8 cellular contexts compared by ENCODE assay signal in genomic region chr16:1331712-1332617, GRCh38. TPM values are rescaled to one million over a fixed set of nuclear protein-coding genes. Genes with fewer than 3 reads are reported as not detected.
DNase-seq lines count a peak whose midpoint lies in the region; ATAC-seq and TF ChIP-seq lines count a peak whose summit lies in the region.

No MANE protein-coding gene starts in this region.

- H3K36me3 ChIP-seq in liver (ENCODE audit: control insufficient read depth in 4 of 4, insufficient read depth in 3 of 4, low read depth in 1 of 4, low read length in 3 of 4) = no peaks in the 10 kb centered on the region
- no peaks in the 10 kb centered on the region for H3K36me3 ChIP-seq in transverse colon

- H3K4me1 Mint-ChIP-seq in dendritic cell treated with granulocyte-macrophage colony-stimulating factor and Interleukin-4, amounts not matched to agents 40 ng/mL and 50 ng/mL, for 4 days (ENCODE audit: low read depth) = peaks cover 22% of the 10 kb centered on the region

- H3K27me3 ChIP-seq in liver (ENCODE audit: control insufficient read depth in 4 of 4, insufficient read depth in 4 of 4, low read length in 3 of 4) (peaks cover 0 to 2% (median 0%) of the 10 kb centered on the region in 4 donors), transverse colon (peaks cover 60% of the 10 kb centered on the region)

- peak; percentile 57 for DNase-seq in NK-92 treated with Interleukin-12 subunit alpha and Interleukin-12 subunit beta, amount 100 ng/mL, for 24 hours (lab: John Stamatoyannopoulos, UW)
- DNase-seq in NK-92 (lab: John Stamatoyannopoulos, UW; ENCODE audit: unreplicated experiment) (no peak), HT-29 (ENCODE audit: low spot score) (peak; percentile 98), SHP77 treated with DMSO at 0.1 percent for 48 hours (lab: John Stamatoyannopoulos, UW) (peak; percentile 58), transverse colon (peak; percentile 88)

- H3K9me3 Mint-ChIP-seq in dendritic cell treated with granulocyte-macrophage colony-stimulating factor and Interleukin-4, amounts not matched to agents 40 ng/mL and 50 ng/mL, for 4 days = no peaks in the 10 kb centered on the region

- no peak overlapping the region for H3K27ac Mint-ChIP-seq in dendritic cell treated with granulocyte-macrophage colony-stimulating factor and Interleukin-4, amounts not matched to agents 40 ng/mL and 50 ng/mL, for 4 days

- no peak for TF ChIP-seq EP300 in transverse colon (IDR thresholded peaks at IDR 0.05; ENCODE audit: low read depth)

- peak; percentile 33 for TF ChIP-seq POLR2A in transverse colon (IDR thresholded peaks at IDR 0.05)

- no peak for TF ChIP-seq RAD21 in liver (IDR thresholded peaks at IDR 0.05)

- in situ Hi-C loops in transverse colon (cut with MboI; ENCODE audit: low pct_ligation_motif_present in 1 of 4, low pct_unique_long_range_greater_than_20kb in 1 of 4, low sequenced_read_pairs in 3 of 4) = no loop called here

- peaks cover 62% of the 10 kb centered on the region for H3K27me3 Mint-ChIP-seq in dendritic cell treated with granulocyte-macrophage colony-stimulating factor and Interleukin-4, amounts not matched to agents 40 ng/mL and 50 ng/mL, for 4 days

- peaks cover 6 to 15% (median 11%) of the 10 kb centered on the region in 4 donors for H3K4me1 ChIP-seq in liver (ENCODE audit: control insufficient read depth in 4 of 4, insufficient read depth in 4 of 4, low read length in 3 of 4)
- peaks cover 8 to 34% (median 34%) of the 10 kb centered on the region in 4 donors for H3K4me1 ChIP-seq in transverse colon

- H3K4me3 ChIP-seq in liver (ENCODE audit: low read depth in 1 of 3, low read length in 3 of 3) = peak overlapping the region in 2 of 3 donors; percentile 10 to 16
- peak overlapping the region in 3 of 4 donors; percentile 4 to 49 (median 9) for H3K4me3 ChIP-seq in transverse colon

- peak overlapping the region; percentile 7 to 25 for H3K27ac ChIP-seq in liver (ENCODE audit: low read depth in 1 of 2, low read length in 2 of 2)
- peak overlapping the region; percentile 45 to 70 (median 59) for H3K27ac ChIP-seq in transverse colon

- peak overlapping the region; percentile 52 for H3K4me3 Mint-ChIP-seq in dendritic cell treated with granulocyte-macrophage colony-stimulating factor and Interleukin-4, amounts not matched to agents 40 ng/mL and 50 ng/mL, for 4 days

- intact Hi-C loops in dendritic cell treated with granulocyte-macrophage colony-stimulating factor and Interleukin-4, amounts not matched to agents 40 ng/mL and 50 ng/mL, for 4 days (cut with micrococcal nuclease) = no loop called here
- intact Hi-C loops in transverse colon (cut with DNase I; ENCODE audit: low total_unique reads) = no loop called here

- peaks cover 0 to 3% (median 0%) of the 10 kb centered on the region in 4 donors for H3K9me3 ChIP-seq in liver (ENCODE audit: control insufficient read depth in 4 of 4, low read length in 3 of 4)
- H3K9me3 ChIP-seq in transverse colon = no peaks in the 10 kb centered on the region

- TF ChIP-seq CTCF in liver (IDR thresholded peaks at IDR 0.05; ENCODE audit: low read depth, low read length, missing input control) (no peak), transverse colon (IDR thresholded peaks at IDR 0.05) (no peak)

- WGBS in liver = 8% methylated on average over 34 of the region's 34 CpGs
- WGBS in transverse colon (ENCODE audit: low coverage in 1 of 2), 2 donors = 0 to 5% methylated on average over 2 to 33 of the region's 34 CpGs

- H3K36me3 Mint-ChIP-seq in dendritic cell treated with granulocyte-macrophage colony-stimulating factor and Interleukin-4, amounts not matched to agents 40 ng/mL and 50 ng/mL, for 4 days (ENCODE audit: low read depth) = no peaks in the 10 kb centered on the region

- no peak for ATAC-seq in GM18868 (IDR thresholded peaks at IDR 0.05; ENCODE audit: unreplicated experiment)

- peak overlapping the region in 1 of 2 donors; percentile 8 for H3K9ac ChIP-seq in liver (ENCODE audit: low read depth in 1 of 2, low read length in 2 of 2)

TF ChIP-seq in liver, 16 proteins besides CTCF, POLR2A, EP300 and RAD21:
- TF ChIP-seq ZBTB33 (IDR thresholded peaks at IDR 0.05) (no peak), YY1 (IDR thresholded peaks at IDR 0.05) (no peak), REST (IDR thresholded peaks at IDR 0.05) (no peak), HNF4A (conservative IDR thresholded peaks at IDR 0.05) (peak in 1 of 2 donors; percentile 50), GABPA (IDR thresholded peaks at IDR 0.05 in 1 of 2, conservative IDR thresholded peaks at IDR 0.05 in 1 of 2) (no peak), RXRA (IDR thresholded peaks at IDR 0.05) (no peak), SP1 (IDR thresholded peaks at IDR 0.05) (peak; percentile 41)
- TF ChIP-seq, protein P1, sequence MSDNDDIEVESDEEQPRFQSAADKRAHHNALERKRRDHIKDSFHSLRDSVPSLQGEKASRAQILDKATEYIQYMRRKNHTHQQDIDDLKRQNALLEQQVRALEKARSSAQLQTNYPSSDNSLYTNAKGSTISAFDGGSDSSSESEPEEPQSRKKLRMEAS (IDR thresholded peaks at IDR 0.05) = no peak

RNA-seq across cellular contexts. Expression of gene BAIAP3, which starts 1.5 kb away (rescaled TPM):
- 8.2 and 14.1 TPM in 2 replicates for total RNA-seq in HT-29 (2014; rRNA removed; shearing (Covaris generic))
- total RNA-seq in liver = 1 to 10 TPM; 2.3 to 2.8 TPM
- polyA plus RNA-seq in liver = 1 to 10 TPM; 1.6 to 3.8 TPM
- total RNA-seq in transverse colon = 100 to 1,000 TPM in 1 of 4 donors, 10 to 100 TPM in 1, 1 to 10 TPM in 2; 7.3 to 190 (median 11.4) TPM

RNA-seq across cellular contexts. Expression of gene TSR3, which starts 19.7 kb away (rescaled TPM):
- total RNA-seq in HT-29 (2014; rRNA removed; shearing (Covaris generic)) = 155 and 181 TPM in 2 replicates
- total RNA-seq in liver (10 to 100 TPM; 20.3 to 29.5 TPM), transverse colon (100 to 1,000 TPM in 1 of 4 donors, 10 to 100 TPM in 3; 56.4 to 135 (median 75.3) TPM)
- polyA plus RNA-seq in liver = 10 to 100 TPM; 28.3 to 29.9 TPM

RNA-seq across cellular contexts. Expression of gene GNPTG, which starts 19.8 kb away (rescaled TPM):
- 46.6 and 50.9 TPM in 2 replicates for total RNA-seq in HT-29 (2014; rRNA removed; shearing (Covaris generic))
- total RNA-seq in liver (10 to 100 TPM; 24.4 to 31.4 TPM), transverse colon (100 to 1,000 TPM in 1 of 4 donors, 10 to 100 TPM in 3; 53.8 to 130 (median 79.1) TPM)
- polyA plus RNA-seq in liver = 10 to 100 TPM; 50.7 to 79.6 TPM

RNA-seq across cellular contexts. Expression of gene UBE2I, which starts 22.5 kb away (rescaled TPM):
- total RNA-seq in HT-29 (2014; rRNA removed; shearing (Covaris generic)) = 90.1 and 116 TPM in 2 replicates
- total RNA-seq in liver (10 to 100 TPM; 21.8 to 23.9 TPM), transverse colon (100 to 1,000 TPM in 1 of 4 donors, 10 to 100 TPM in 3; 55.4 to 110 (median 58.5) TPM)
- 10 to 100 TPM; 19.4 to 23.2 TPM for polyA plus RNA-seq in liver
